28 cellular contexts compared by ENCODE assay signal in the genomic region with DNA sequence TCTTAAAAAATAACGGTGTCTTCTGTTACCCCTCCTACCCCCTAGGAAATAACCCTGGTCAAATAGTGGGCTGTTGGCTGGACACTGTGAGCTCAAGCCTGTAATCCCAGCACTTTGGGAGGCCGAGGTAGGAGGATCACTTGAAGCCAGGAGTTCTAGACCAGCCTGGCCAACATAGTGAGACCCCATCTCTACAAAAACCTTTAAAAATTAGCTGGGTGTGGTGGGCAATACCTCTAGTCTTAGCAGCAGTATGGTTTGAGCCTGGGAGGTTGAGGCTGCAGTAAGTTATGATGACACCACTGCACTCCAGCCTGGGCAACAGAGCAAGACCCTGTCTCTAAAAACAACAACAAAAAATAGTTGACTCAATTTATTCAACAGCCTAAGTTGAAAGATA.
"Had no signal": no experiment of that assay in that cellular context is flagged by ENCODE, and none has a peak within 500 bp of the region (broad histone marks: within the 10 kb centered on the region; RNA-seq: fewer than 3 reads in every experiment).

No MANE protein-coding gene starts in this region.

- H3K4me3 ChIP-seq: neural progenitor cell, ovary, psoas muscle, right lobe of liver, sigmoid colon, stomach, thoracic aorta, thyroid gland, tibial nerve, upper lobe of left lung, vagina had no signal

- H3K27ac ChIP-seq: neural progenitor cell, ovary, parathyroid adenoma, psoas muscle, right lobe of liver, sigmoid colon, stomach, thoracic aorta, thyroid gland, tibial nerve, upper lobe of left lung, vagina had no signal

- H3K79me2 ChIP-seq: parathyroid adenoma had no signal

- H2AFZ ChIP-seq: neural progenitor cell, parathyroid adenoma had no signal

- H3K9me3 Mint-ChIP-seq: natural killer cell; nephron; stimulated activated effector memory CD8-positive, alpha-beta T cell treated with anti-CD3 and anti-CD28 coated beads, Interleukin-12 subunit alpha, Interleukin-12 subunit beta, amount 100 ng/mL, for 72 hours; stimulated activated naive CD8-positive, alpha-beta T cell treated with anti-CD3 and anti-CD28 coated beads, Interleukin-15, Interleukin-2, amounts not matched to agents 100 ng/mL and 50 ng/mL, for 24 hours had no signal

- H3K4me1 ChIP-seq: parathyroid adenoma, psoas muscle, right lobe of liver, sigmoid colon, upper lobe of left lung, vagina had no signal

- H3K27me3 ChIP-seq: neural progenitor cell, ovary, right lobe of liver, sigmoid colon, stomach, thyroid gland, tibial nerve, upper lobe of left lung, vagina had no signal

- H3K9ac ChIP-seq: neural progenitor cell, parathyroid adenoma had no signal

- DNase-seq: natural killer cell; occipital lobe; ovary; posterior cingulate gyrus; psoas muscle; right cardiac atrium; right lobe of liver; sigmoid colon; small intestine; stimulated activated CD4-positive, alpha-beta T cell treated with anti-CD3 and anti-CD28 coated beads, Interleukin-15, amount 100 ng/mL, for 24 hours; stimulated activated CD4-positive, alpha-beta T cell treated with anti-CD3 and anti-CD28 coated beads, Interleukin-2, amount 100 ng/mL, for 24 hours; stimulated activated CD4-positive, alpha-beta T cell treated with anti-CD3 and anti-CD28 coated beads, Interleukin-2, amount 100 ng/mL, for 48 hours; stimulated activated CD4-positive, alpha-beta T cell treated with anti-CD3 and anti-CD28 coated beads, Interleukin-4, amount 100 ng/mL, for 24 hours; stimulated activated naive B cell treated with anti-CD40 and anti-IgM and Interleukin-4, amounts not matched to agents 10 μg/mL and 1 μg/mL and 100 μg/mL, for 72 hours; stimulated activated naive CD4-positive, alpha-beta T cell treated with Interleukin-2 at 50 U/mL for 16 hours; stomach; thyroid gland; trophoblast cell; upper lobe of left lung had no signal

- H3K4me3 Mint-ChIP-seq: natural killer cell; nephron; neural progenitor cell; stimulated activated effector memory CD8-positive, alpha-beta T cell treated with anti-CD3 and anti-CD28 coated beads, Interleukin-12 subunit alpha, Interleukin-12 subunit beta, amount 100 ng/mL, for 72 hours; stimulated activated naive B cell treated with anti-CD40 and anti-IgM and Interleukin-4, amounts not matched to agents 10 μg/mL and 1 μg/mL and 100 μg/mL, for 72 hours; stimulated activated naive CD8-positive, alpha-beta T cell treated with anti-CD3 and anti-CD28 coated beads, Interleukin-15, Interleukin-2, amounts not matched to agents 100 ng/mL and 50 ng/mL, for 24 hours had no signal

- H3K4me2 ChIP-seq: neural progenitor cell had no signal

- H3K9me3 ChIP-seq: ovary, psoas muscle, right lobe of liver, sigmoid colon, stomach, thoracic aorta, thyroid gland, tibial nerve, upper lobe of left lung, vagina had no signal

- ATAC-seq: natural killer cell; psoas muscle; right cardiac atrium; right lobe of liver; stimulated activated effector memory CD8-positive, alpha-beta T cell treated with anti-CD3 and anti-CD28 coated beads, Interleukin-12 subunit alpha, Interleukin-12 subunit beta, amount 100 ng/mL, for 72 hours; stimulated activated naive B cell treated with anti-CD40 and anti-IgM and Interleukin-4, amounts not matched to agents 10 μg/mL and 1 μg/mL and 100 μg/mL, for 72 hours had no signal

- H3K36me3 Mint-ChIP-seq: natural killer cell; neural progenitor cell; stimulated activated effector memory CD8-positive, alpha-beta T cell treated with anti-CD3 and anti-CD28 coated beads, Interleukin-12 subunit alpha, Interleukin-12 subunit beta, amount 100 ng/mL, for 72 hours; stimulated activated naive B cell treated with anti-CD40 and anti-IgM and Interleukin-4, amounts not matched to agents 10 μg/mL and 1 μg/mL and 100 μg/mL, for 72 hours had no signal

- H3K4me1 Mint-ChIP-seq: natural killer cell; nephron; stimulated activated naive B cell treated with anti-CD40 and anti-IgM and Interleukin-4, amounts not matched to agents 10 μg/mL and 1 μg/mL and 100 μg/mL, for 72 hours had no signal

- H3K36me3 ChIP-seq: neural progenitor cell, ovary, right lobe of liver, sigmoid colon, stomach, thoracic aorta, thyroid gland, tibial nerve, upper lobe of left lung, vagina had no signal

- H3K27ac Mint-ChIP-seq: natural killer cell; nephron; progenitor cell of endocrine pancreas; stimulated activated effector memory CD8-positive, alpha-beta T cell treated with anti-CD3 and anti-CD28 coated beads, Interleukin-12 subunit alpha, Interleukin-12 subunit beta, amount 100 ng/mL, for 72 hours; stimulated activated naive B cell treated with anti-CD40 and anti-IgM and Interleukin-4, amounts not matched to agents 10 μg/mL and 1 μg/mL and 100 μg/mL, for 72 hours; stimulated activated naive CD8-positive, alpha-beta T cell treated with anti-CD3 and anti-CD28 coated beads, Interleukin-15, Interleukin-2, amounts not matched to agents 100 ng/mL and 50 ng/mL, for 24 hours had no signal
